8 cellular contexts compared by ENCODE assay signal in genomic region chr3:112136959-112137693, GRCh38. TPM values are rescaled to one million over a fixed set of nuclear protein-coding genes. Genes with fewer than 3 reads are reported as not detected.
DNase-seq lines count a peak whose midpoint lies in the region; ATAC-seq and TF ChIP-seq lines count a peak whose summit lies in the region.

No MANE protein-coding gene starts in this region.

- no peak overlapping the region for H3K27ac ChIP-seq in breast epithelium

- no peaks in the 10 kb centered on the region for H3K9me3 ChIP-seq in breast epithelium

- POLR2A ChIA-PET in MCF 10A (lab: Yijun Ruan, JAX) = interaction anchor here (0.6 to 2.1 kb wide), 8 partner anchors 26 to 425 kb away, joined by 3 to 10 read pairs (median 3); partner anchors contain the start of genes ATG3, SLC35A5 and SLC9C1

- peaks cover 26% of the 10 kb centered on the region for H3K4me1 Mint-ChIP-seq in MCF 10A (ENCODE audit: insufficient read depth, unreplicated experiment)

- no peaks in the 10 kb centered on the region for H3K9me3 Mint-ChIP-seq in MCF 10A (ENCODE audit: unreplicated experiment)

- DNase-seq in MCF 10A (ENCODE audit: unreplicated experiment) (peak; percentile 74), breast epithelium (ENCODE audit: low spot score in 2 of 2) (no peak), NCI-H69 (lab: John Stamatoyannopoulos, UW) (peak; percentile 4), amygdala (lab: John Stamatoyannopoulos, UW) (peak in 37 of 56 donors; percentile 3 to 70 (median 29)), iPS-NIHi11 (ENCODE audit: low spot score) (peak; percentile 53), cerebellar nuclear complex (lab: John Stamatoyannopoulos, UW) (no peak)
- peak; percentile 40 for DNase-seq in stimulated activated naive CD8-positive, alpha-beta T cell treated with anti-CD3 and anti-CD28 coated beads, Interleukin-15, Interleukin-2, amounts not matched to agents 100 U/mL and 50 U/mL, for 24 hours

- no peak for TF ChIP-seq POLR2A in breast epithelium (IDR thresholded peaks at IDR 0.05)

- ATAC-seq in HG03103 (IDR thresholded peaks at IDR 0.05; ENCODE audit: low read depth, unreplicated experiment) = peak; percentile 27
- no peak for ATAC-seq in stimulated activated naive CD8-positive, alpha-beta T cell treated with anti-CD3 and anti-CD28 coated beads, Interleukin-15, Interleukin-2, amounts not matched to agents 100 U/mL and 50 U/mL, for 24 hours

- intact Hi-C loops in MCF 10A (cut with micrococcal nuclease) = loop anchor here (1.0 to 2.0 kb wide), 5 partner anchors 156 to 394 kb away; no protein-coding TSS in a partner anchor
- intact Hi-C loops in breast epithelium (cut with DNase I; ENCODE audit: low total_unique reads) = no loop called here

- no peaks in the 10 kb centered on the region for H3K27me3 ChIP-seq in breast epithelium

- no peaks in the 10 kb centered on the region for H3K27me3 Mint-ChIP-seq in MCF 10A (ENCODE audit: insufficient read depth, unreplicated experiment)

- no peaks in the 10 kb centered on the region for H3K36me3 Mint-ChIP-seq in MCF 10A (ENCODE audit: insufficient read depth, unreplicated experiment)

- H3K4me3 ChIP-seq in breast epithelium = no peak overlapping the region

- peak overlapping the region; percentile 22 for H3K27ac Mint-ChIP-seq in MCF 10A (ENCODE audit: low read depth, unreplicated experiment)

- BruUV-seq in MCF 10A (replicated peaks; lab: Mats Ljungman, UMichigan) = no TSS peak

- H3K4me3 Mint-ChIP-seq in MCF 10A (ENCODE audit: unreplicated experiment) = no peak overlapping the region

- TF ChIP-seq CTCF in MCF 10A (IDR thresholded peaks at IDR 0.05; ENCODE audit: unreplicated experiment) = peak; percentile 64
- TF ChIP-seq CTCF in breast epithelium (IDR thresholded peaks at IDR 0.05) = peak in 1 of 3 donors; percentile 15

- CTCF ChIA-PET in MCF 10A (lab: Yijun Ruan, JAX) = interaction anchor here (0.5 to 6.5 kb wide), 27 partner anchors 10 to 425 kb away, joined by 3 to 89 read pairs (median 4); partner anchors contain the start of genes ATG3, SLC35A5 and SLC9C1

- no peaks in the 10 kb centered on the region for H3K4me1 ChIP-seq in breast epithelium

- no peaks in the 10 kb centered on the region for H3K36me3 ChIP-seq in breast epithelium

RNA-seq across cellular contexts. Expression of gene GCSAM, which starts 4.1 kb away (rescaled TPM):
- total RNA-seq in MCF 10A (2022) (0.29 and 0.63 TPM in 2 replicates), breast epithelium (1 to 10 TPM in 1 of 3 donors, under 1 TPM in 2; 0.16 to 1.5 (median 0.66) TPM)

RNA-seq across cellular contexts. Expression of gene C3orf52, which starts 50.9 kb away (rescaled TPM):
- total RNA-seq in MCF 10A (2022) = 10.4 and 16.1 TPM in 2 replicates
- total RNA-seq in breast epithelium = 10 to 100 TPM in 1 of 3 donors, 1 to 10 TPM in 1, under 1 TPM in 1; 0.64 to 23.6 (median 8.5) TPM

Comparison
In these comparisons a context has a peak if more than half of its experiments do, and no peak if none do; other contexts are left out.
1. DNase-seq: peak in MCF 10A (single experiment), NCI-H69 (single experiment), amygdala (37 of 56), iPS-NIHi11 (single experiment) and stimulated activated naive CD8-positive, alpha-beta T cell treated with anti-CD3 and anti-CD28 coated beads, Interleukin-15, Interleukin-2, amounts not matched to agents 100 U/mL and 50 U/mL, for 24 hours (single experiment); none in breast epithelium (0 of 2) and cerebellar nuclear complex (0 of 2).